8 cellular contexts compared by ENCODE assay signal in genomic region chr20:14055127-14055742, GRCh38. TPM values are rescaled to one million over a fixed set of nuclear protein-coding genes. Genes with fewer than 3 reads are reported as not detected.
DNase-seq lines count a peak whose midpoint lies in the region; ATAC-seq and TF ChIP-seq lines count a peak whose summit lies in the region.

No MANE protein-coding gene starts in this region.

- H3K27me3 Mint-ChIP-seq in Caco-2 (ENCODE audit: insufficient read depth, unreplicated experiment), result peaks cover 11% of the 10 kb centered on the region
- no peaks in the 10 kb centered on the region for H3K27me3 Mint-ChIP-seq in activated CD8-positive, alpha-beta memory T cell treated with anti-CD3 and anti-CD28 coated beads, Interleukin-2, amount 10 ng/mL, durations not matched to agents 7 days and 5 days

- TF ChIP-seq CTCF in Caco-2 (IDR thresholded peaks at IDR 0.05; ENCODE audit: insufficient read depth in 1 of 2, low read depth in 1 of 2, low read length in 1 of 2, severe bottlenecking in 1 of 2, unreplicated experiment in 1 of 2), result peak; percentile 54 to 57
- TF ChIP-seq CTCF in SU-DHL-6 (IDR thresholded peaks at IDR 0.05; ENCODE audit: insufficient read depth, low read length, poor library complexity, severe bottlenecking), result peak; percentile 44

- DNase-seq in Caco-2, result peak in 1 of 2 experiments; percentile 65
- DNase-seq in NCI-H1694 (lab: John Stamatoyannopoulos, UW), result peak; percentile 70
- peak; percentile 55 for DNase-seq in foreskin melanocyte
- peak; percentile 39 for DNase-seq in retina
- no peak for DNase-seq in activated CD8-positive, alpha-beta memory T cell treated with anti-CD3 and anti-CD28 coated beads, Interleukin-2, amount 10 ng/mL, durations not matched to agents 7 days and 5 days

- no peaks in the 10 kb centered on the region for H3K4me1 ChIP-seq in Caco-2

- H4K20me1 ChIP-seq in SU-DHL-6 (ENCODE audit: low read depth, low read length), result no peaks in the 10 kb centered on the region

- no peaks in the 10 kb centered on the region for H3K36me3 ChIP-seq in Caco-2 (ENCODE audit: control insufficient read depth, insufficient read depth, low read length)
- no peaks in the 10 kb centered on the region for H3K36me3 ChIP-seq in SU-DHL-6 (ENCODE audit: low read length)

- no peaks in the 10 kb centered on the region; the same call in 1 of the 2 replicates for H3F3A ChIP-seq in SU-DHL-6 (ENCODE audit: insufficient read depth)

- no peaks in the 10 kb centered on the region for H3K36me3 Mint-ChIP-seq in Caco-2 (ENCODE audit: insufficient read depth, unreplicated experiment)
- no peaks in the 10 kb centered on the region for H3K36me3 Mint-ChIP-seq in activated CD8-positive, alpha-beta memory T cell treated with anti-CD3 and anti-CD28 coated beads, Interleukin-2, amount 10 ng/mL, durations not matched to agents 7 days and 5 days

- no peak overlapping the region for H3K27ac ChIP-seq in SU-DHL-6 (ENCODE audit: low read depth, low read length)

- no TSS peak for BruUV-seq in Caco-2 (replicated peaks; lab: Mats Ljungman, UMichigan)

- no peak overlapping the region for H3K27ac Mint-ChIP-seq in Caco-2 (ENCODE audit: unreplicated experiment)
- H3K27ac Mint-ChIP-seq in activated CD8-positive, alpha-beta memory T cell treated with anti-CD3 and anti-CD28 coated beads, Interleukin-2, amount 10 ng/mL, durations not matched to agents 7 days and 5 days, result no peak overlapping the region

- no peaks in the 10 kb centered on the region; the same call in 1 of the 2 replicates for H3K27me3 ChIP-seq in Caco-2 (replicated peaks; ENCODE audit: control insufficient read depth, insufficient read depth, low read length)
- H3K27me3 ChIP-seq in SU-DHL-6 (ENCODE audit: low read length), result no peaks in the 10 kb centered on the region

- H3K4me2 ChIP-seq in SU-DHL-6 (ENCODE audit: low read depth, low read length, poor library complexity, severe bottlenecking), result no peak overlapping the region

- intact Hi-C loops in Caco-2 (cut with micrococcal nuclease; ENCODE audit: unreplicated experiment), result loop anchor here (1.0 kb wide), 2 partner anchors 157 to 235 kb away; no protein-coding TSS in a partner anchor

- H3K9me3 Mint-ChIP-seq in Caco-2 (ENCODE audit: unreplicated experiment), result no peaks in the 10 kb centered on the region
- H3K9me3 Mint-ChIP-seq in activated CD8-positive, alpha-beta memory T cell treated with anti-CD3 and anti-CD28 coated beads, Interleukin-2, amount 10 ng/mL, durations not matched to agents 7 days and 5 days (ENCODE audit: low read depth), result no peaks in the 10 kb centered on the region

- H3K9ac ChIP-seq in SU-DHL-6 (ENCODE audit: low read length), result no peak overlapping the region

- no peak overlapping the region for H2AFZ ChIP-seq in SU-DHL-6 (ENCODE audit: low read depth, low read length, severe bottlenecking)

- H3K9me2 ChIP-seq in SU-DHL-6 (replicated peaks; ENCODE audit: insufficient read depth, low read length), result no peaks in the 10 kb centered on the region

- no peak for TF ChIP-seq POLR2A in GM18505 (IDR thresholded peaks at IDR 0.05; ENCODE audit: borderline replicate concordance, extremely low read depth, insufficient read depth, insufficient read length)

- H3K9me3 ChIP-seq in Caco-2, result no peaks in the 10 kb centered on the region
- no peaks in the 10 kb centered on the region for H3K9me3 ChIP-seq in SU-DHL-6 (ENCODE audit: insufficient read depth, low read length)

- CTCF ChIA-PET in Caco-2 (lab: Charles Lee), result no interaction called here
- CTCF ChIA-PET in activated CD8-positive, alpha-beta memory T cell treated with anti-CD3 and anti-CD28 coated beads, Interleukin-2, amount 10 ng/mL, durations not matched to agents 7 days and 5 days (lab: Charles Lee), result interaction anchor here (0.6 to 4.3 kb wide), 2 partner anchors 204 to 235 kb away, joined by 3 to 20 read pairs; no protein-coding TSS in a partner anchor

- no peaks in the 10 kb centered on the region for H3K79me2 ChIP-seq in SU-DHL-6 (ENCODE audit: insufficient read depth, low read length)

- ATAC-seq in GM21360 (IDR thresholded peaks at IDR 0.05; ENCODE audit: unreplicated experiment) (peak; percentile 63), GM18505 (IDR thresholded peaks at IDR 0.05; ENCODE audit: unreplicated experiment) (no peak)
- no peak for ATAC-seq in activated CD8-positive, alpha-beta memory T cell treated with anti-CD3 and anti-CD28 coated beads, Interleukin-2, amount 10 ng/mL, durations not matched to agents 7 days and 5 days

- H3K4me1 Mint-ChIP-seq in Caco-2 (ENCODE audit: low read depth, unreplicated experiment), result no peaks in the 10 kb centered on the region
- H3K4me1 Mint-ChIP-seq in activated CD8-positive, alpha-beta memory T cell treated with anti-CD3 and anti-CD28 coated beads, Interleukin-2, amount 10 ng/mL, durations not matched to agents 7 days and 5 days, result no peaks in the 10 kb centered on the region

- no peak overlapping the region for H3K4me3 ChIP-seq in Caco-2 (ENCODE audit: low read depth, low read length)
- no peak overlapping the region for H3K4me3 ChIP-seq in SU-DHL-6 (ENCODE audit: insufficient read depth, low read length, poor library complexity, severe bottlenecking)

- POLR2A ChIA-PET in Caco-2 (lab: Charles Lee), result no interaction called here

- H3K4me3 Mint-ChIP-seq in Caco-2 (ENCODE audit: unreplicated experiment), result no peak overlapping the region
- no peak overlapping the region for H3K4me3 Mint-ChIP-seq in activated CD8-positive, alpha-beta memory T cell treated with anti-CD3 and anti-CD28 coated beads, Interleukin-2, amount 10 ng/mL, durations not matched to agents 7 days and 5 days

RNA-seq across cellular contexts. Expression of gene MACROD2, which starts 59.9 kb away (rescaled TPM):
- 6.4 and 7.6 TPM in 2 replicates for total RNA-seq in Caco-2 (2022)
- total RNA-seq in activated CD8-positive, alpha-beta memory T cell treated with anti-CD3 and anti-CD28 coated beads, Interleukin-2, amount 10 ng/mL, durations not matched to agents 7 days and 5 days, result not detected
